Comparison of ENCODE assay signal across 8 cellular contexts in the genomic region with DNA sequence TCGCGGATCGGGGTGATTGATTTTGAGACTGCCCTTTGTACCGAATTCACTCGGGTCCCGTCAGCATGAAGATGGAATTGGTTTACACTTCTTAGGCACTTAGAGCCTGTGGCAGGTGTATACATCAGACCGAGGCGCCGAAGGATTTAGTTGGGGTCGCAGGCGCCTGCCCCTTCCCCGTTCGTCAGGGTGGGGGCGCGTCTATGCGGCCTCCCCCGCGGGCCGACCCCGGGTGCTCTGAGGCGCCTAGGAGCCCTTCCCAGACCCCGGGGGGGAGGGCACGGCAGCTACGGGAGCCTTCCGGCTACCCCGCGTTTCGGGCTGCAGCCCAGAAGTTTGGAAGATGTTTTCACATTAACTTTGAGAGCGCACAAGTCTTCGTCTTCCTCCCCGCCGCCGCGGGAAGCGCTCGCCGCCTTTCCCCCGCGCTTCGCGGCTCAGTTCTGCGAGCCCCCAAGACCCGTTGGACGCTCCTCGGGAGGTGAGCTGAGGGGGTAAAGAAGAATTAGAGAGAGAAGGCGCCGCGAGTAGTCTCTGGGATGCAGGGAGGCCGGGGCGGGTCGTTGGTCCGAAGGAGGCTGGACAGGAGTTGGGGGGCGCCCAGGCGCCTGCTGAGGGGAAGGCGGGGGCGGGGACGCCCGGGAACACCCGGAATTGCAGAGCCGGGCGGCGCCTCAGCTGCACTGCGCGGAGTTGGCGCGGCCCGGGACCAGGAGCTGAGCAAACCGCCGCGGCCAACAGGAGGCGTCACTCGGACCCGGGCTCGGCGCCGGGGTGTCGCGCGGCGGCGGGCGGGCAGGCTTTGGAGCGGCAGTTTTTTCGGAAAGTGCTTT. TPM values are rescaled to one million over a fixed set of nuclear protein-coding genes. Genes with fewer than 3 reads are reported as not detected.
DNase-seq lines count a peak whose midpoint lies in the region; ATAC-seq and TF ChIP-seq lines count a peak whose summit lies in the region.

No MANE protein-coding gene starts in this region.

- H3K27ac ChIP-seq in coronary artery: peak overlapping the region; percentile 96
- peak overlapping the region; percentile 98 to 99 for H3K27ac ChIP-seq in left lung

- ATAC-seq in left lung: peak; percentile 42
- ATAC-seq in GM19023 (IDR thresholded peaks at IDR 0.05; ENCODE audit: unreplicated experiment): no peak

- H3K36me3 ChIP-seq in MG63 (peaks cover 30% of the 10 kb centered on the region), left lung (peaks cover 0 to 24% of the 10 kb centered on the region in 2 donors)

- peaks cover 10 to 65% of the 10 kb centered on the region in 2 donors for H3K4me1 ChIP-seq in left lung

- H3K4me3 ChIP-seq in MG63 (peak overlapping the region; percentile 85), coronary artery (peak overlapping the region; percentile 85), left lung (peak overlapping the region; percentile 84 to 92)

- H3K9me3 ChIP-seq in MG63 (no peaks in the 10 kb centered on the region), left lung (no peaks in the 10 kb centered on the region)

- H3K27me3 ChIP-seq in MG63 (no peaks in the 10 kb centered on the region), left lung (no peaks in the 10 kb centered on the region)

- DNase-seq in MG63: peak; percentile 75
- peak; percentile 24 to 45 for DNase-seq in activated CD4-positive, alpha-beta T cell treated with anti-CD3 and anti-CD28 coated beads for 4 hours
- DNase-seq in coronary artery (ENCODE audit: low spot score): peak; percentile 79
- peak; percentile 72 to 91 for DNase-seq in left lung
- peak; percentile 45 to 63 for DNase-seq in stimulated activated CD4-positive, alpha-beta T cell treated with anti-CD3 and anti-CD28 coated beads, Interleukin-2, amount 100 ng/mL, for 24 hours
- no peak for DNase-seq in SKM-1 treated with dmso at 0.1 percent for 144 hours (lab: John Stamatoyannopoulos, UW; ENCODE audit: unreplicated experiment)

- intact Hi-C loops in left lung (cut with DNase I): loop anchor here in 1 of 2 donors (10.0 kb wide), 3 partner anchors 120 to 460 kb away; a partner anchor contains a TSS

- TF ChIP-seq CTCF in GM12874 (IDR thresholded peaks at IDR 0.05; ENCODE audit: insufficient read depth, low read depth, low read length) (peak; percentile 59), coronary artery (IDR thresholded peaks at IDR 0.05) (no peak), left lung (IDR thresholded peaks at IDR 0.05) (peak; percentile 24 to 26)

RNA-seq across cellular contexts. Expression of a gene that starts 0.7 kb away (rescaled TPM):
- total RNA-seq in MG63 (2014; rRNA removed; shearing (Covaris generic); ENCODE audit: low replicate concordance): 46.1 and 74.7 TPM in 2 replicates
- 10 to 100 TPM; 47.7 to 49.5 TPM for total RNA-seq in left lung
